In genomic region chr3:143138948-143139347, GRCh38 we compare ENCODE assay signal across 18 cellular contexts.
"Had no signal": no experiment of that assay in that cellular context is flagged by ENCODE, and none has a peak within 500 bp of the region (broad histone marks: within the 10 kb centered on the region; RNA-seq: fewer than 3 reads in every experiment).

No MANE protein-coding gene starts in this region.

- H3K9me3 ChIP-seq: esophagus squamous epithelium, gastroesophageal sphincter, neutrophil, stomach, thoracic aorta, transverse colon had no signal

- H3K27me3 ChIP-seq: gastroesophageal sphincter, neutrophil, stomach had no signal

- H3K36me3 ChIP-seq: esophagus squamous epithelium, gastroesophageal sphincter, neutrophil, stomach, thoracic aorta, transverse colon had no signal

- H3K4me3 ChIP-seq: esophagus squamous epithelium, gastroesophageal sphincter, stomach, thoracic aorta, transverse colon had no signal

- H3K27ac ChIP-seq: esophagus squamous epithelium, neutrophil, stomach, thoracic aorta, transverse colon had no signal

- ATAC-seq: effector memory CD8-positive, alpha-beta T cell; stimulated activated naive B cell treated with anti-CD40 and anti-IgM and Interleukin-4, amounts not matched to agents 10 μg/mL and 1 μg/mL and 100 μg/mL, for 72 hours had no signal

- H3K4me1 ChIP-seq: gastroesophageal sphincter, stomach, transverse colon had no signal

- DNase-seq: cerebellar nuclear complex; effector memory CD8-positive, alpha-beta T cell; esophagus squamous epithelium; glutamatergic neuron; kidney; left cardiac atrium; mesendoderm; naive B cell; right cardiac atrium; small intestine; stimulated activated CD4-positive, alpha-beta T cell treated with anti-CD3 and anti-CD28 coated beads, Interleukin-4, amount 100 ng/mL, for 24 hours; stimulated activated naive B cell treated with anti-CD40 and anti-IgM and Interleukin-4, amounts not matched to agents 10 μg/mL and 1 μg/mL and 100 μg/mL, for 72 hours; stomach; substantia nigra; transverse colon had no signal
